ENCODE assay signal across 1 cellular context in the genomic region with DNA sequence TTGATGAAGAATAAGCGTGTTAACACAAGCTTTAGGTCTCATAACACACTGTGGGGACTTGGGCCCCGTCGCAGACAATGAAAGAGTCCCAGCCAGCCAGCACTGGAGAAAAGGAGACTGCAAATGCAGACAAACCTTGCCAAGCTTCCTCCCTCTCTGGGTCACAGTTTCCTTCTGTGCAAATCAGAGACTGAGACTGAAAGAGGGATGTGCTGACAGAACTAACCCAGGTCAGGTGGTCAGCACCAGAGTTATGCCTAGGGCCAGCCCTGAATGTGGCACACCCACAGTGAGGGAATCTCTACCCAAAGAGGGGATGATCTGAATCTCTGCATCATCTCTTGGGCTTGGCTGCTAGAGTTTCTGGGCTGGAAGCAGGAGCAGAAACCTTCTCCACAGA.
TF ChIP-seq lines count a peak whose summit lies in the region.

No MANE protein-coding gene starts in this region.

TF ChIP-seq in GM12878, 131 proteins besides CTCF, POLR2A, EP300 and RAD21 (continued from another document):
- TF ChIP-seq CEBPZ (IDR thresholded peaks at IDR 0.05; ENCODE audit: low read depth, low read length) (no peak), MEF2B (IDR thresholded peaks at IDR 0.05; ENCODE audit: partially characterized antibody, poor library complexity, severe bottlenecking) (no peak), ATF7 (IDR thresholded peaks at IDR 0.05; ENCODE audit: low read depth) (no peak), CHD1 (IDR thresholded peaks at IDR 0.05; ENCODE audit: low read depth, low read length) (no peak), CBX5 (IDR thresholded peaks at IDR 0.05; ENCODE audit: low read depth) (no peak), YBX1 (IDR thresholded peaks at IDR 0.05) (no peak)
TF ChIP-seq in GM12878: peak in this region for 0.
